ENCODE assay signal across 16 cellular contexts in the genomic region with DNA sequence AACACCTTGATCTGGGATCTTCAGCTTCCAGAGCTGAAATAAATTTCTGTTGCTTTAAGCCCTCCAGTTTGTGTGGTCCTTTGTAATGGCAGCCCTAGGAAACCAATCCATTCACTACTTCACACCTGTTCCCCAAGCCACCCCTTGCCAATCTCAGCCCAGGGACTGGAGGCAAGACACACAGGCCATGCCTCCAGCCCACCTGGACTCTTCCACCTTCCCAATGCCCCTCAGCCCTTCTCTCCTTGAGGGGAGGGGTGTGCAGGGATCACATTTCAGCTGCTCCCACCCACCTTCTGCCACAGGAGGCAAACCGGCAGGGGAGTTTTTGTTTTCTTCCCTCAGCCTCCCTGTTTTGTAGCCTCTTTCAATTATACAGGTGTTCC. TPM values are rescaled to one million over a fixed set of nuclear protein-coding genes. Genes with fewer than 3 reads are reported as not detected.
DNase-seq lines count a peak whose midpoint lies in the region; ATAC-seq and TF ChIP-seq lines count a peak whose summit lies in the region.
"Had no signal": no experiment of that assay in that cellular context is flagged by ENCODE, and none has a peak within 500 bp of the region (broad histone marks: within the 10 kb centered on the region; RNA-seq: fewer than 3 reads in every experiment).

No MANE protein-coding gene starts in this region.

- H3K14ac ChIP-seq in neuronal stem cell (ENCODE audit: low read length): no peak overlapping the region

- TF ChIP-seq CTCF in GM23338 (conservative IDR thresholded peaks at IDR 0.05; ENCODE audit: low read depth in 2 of 2): no peak

- H3K4me3 ChIP-seq in GM23338: peak overlapping the region; percentile 86
- peak overlapping the region; percentile 88 for H3K4me3 ChIP-seq in iPS-18a (ENCODE audit: low read length)
- H3K4me3 ChIP-seq in neuronal stem cell (ENCODE audit: low read length in 2 of 2): peak overlapping the region; percentile 71 to 92

- H3K9ac ChIP-seq in iPS-18a (ENCODE audit: low read length) (no peak overlapping the region), neuronal stem cell (ENCODE audit: low read depth, low read length, poor library complexity) (no peak overlapping the region)

- H3K9me3 Mint-ChIP-seq in GM23338: no peaks in the 10 kb centered on the region; the same call in 2 of the 3 replicates
- H3K9me3 Mint-ChIP-seq: activated CD4-positive, alpha-beta memory T cell treated with anti-CD3 and anti-CD28 coated beads, Interleukin-2, amount 10 ng/mL, durations not matched to agents 7 days and 5 days; activated T-helper 2 cell treated with anti-CD3 and anti-CD28 coated beads, Interferon-gamma antibody, Interleukin-2, Interleukin-4, amounts not matched to agents 10 μg/mL and 5 μg/mL and 100 μg/mL, durations not matched to agents 14 hours and 24 hours and 36 hours; naive B cell had no signal

- H3K79me1 ChIP-seq in neuronal stem cell (ENCODE audit: low read depth, low read length): peaks cover 4% of the 10 kb centered on the region

- H3K4me2 ChIP-seq in GM23338 (peak overlapping the region; percentile 85), neuronal stem cell (ENCODE audit: insufficient read depth, low read length, poor library complexity, severe bottlenecking) (no peak overlapping the region)

- H3K4me1 ChIP-seq in GM23338 (ENCODE audit: insufficient read depth) (peaks cover 38% of the 10 kb centered on the region), iPS-18a (ENCODE audit: control insufficient read depth, low read depth, low read length) (peaks cover 18% of the 10 kb centered on the region), neuronal stem cell (ENCODE audit: control insufficient read depth in 2 of 2, insufficient read depth in 1 of 2, low read depth in 1 of 2, low read length in 2 of 2) (peaks cover 4 to 9% of the 10 kb centered on the region in 2 donors)

- peak; percentile 51 for ATAC-seq in GM23338

- peaks cover 20% of the 10 kb centered on the region for H4K20me1 ChIP-seq in GM23338 (replicated peaks; ENCODE audit: insufficient read depth)

- H4K8ac ChIP-seq in neuronal stem cell (ENCODE audit: low read depth, low read length): no peak overlapping the region

- H3K4me3 Mint-ChIP-seq in GM23338: peak overlapping the region; percentile 94
- H3K4me3 Mint-ChIP-seq: activated CD4-positive, alpha-beta memory T cell treated with anti-CD3 and anti-CD28 coated beads, Interleukin-2, amount 10 ng/mL, durations not matched to agents 7 days and 5 days had no signal

- H3F3A ChIP-seq in GM23338 (replicated peaks; ENCODE audit: low read depth): 0 out of 2 replicates have a peak, but pooled peaks cover 3% of the 10 kb centered on the region

- H2AFZ ChIP-seq in GM23338 (no peak overlapping the region), neuronal stem cell (ENCODE audit: low read length) (no peak overlapping the region)

- H2BK120ac ChIP-seq in neuronal stem cell (ENCODE audit: low read depth, low read length): no peak overlapping the region

- no peak overlapping the region for H3K27ac ChIP-seq in GM23338 (ENCODE audit: low read depth)
- H3K27ac ChIP-seq in iPS-18a (ENCODE audit: low read length): no peak overlapping the region
- H3K27ac ChIP-seq in neuronal stem cell (replicated peaks; ENCODE audit: low read length): no peak overlapping the region

- H3K9me3 ChIP-seq in iPS-18a (ENCODE audit: control insufficient read depth, low read depth, low read length) (no peaks in the 10 kb centered on the region), neuronal stem cell (replicated peaks in 1 of 2; ENCODE audit: control insufficient read depth in 2 of 2, insufficient read depth in 1 of 2, low read depth in 1 of 2, low read length in 2 of 2) (no peaks in the 10 kb centered on the region)

- no peak overlapping the region for H4K91ac ChIP-seq in neuronal stem cell (ENCODE audit: low read depth, low read length, poor library complexity)

- H3K27me3 ChIP-seq in GM23338 (ENCODE audit: insufficient read depth): no peaks in the 10 kb centered on the region
- no peaks in the 10 kb centered on the region for H3K27me3 ChIP-seq in iPS-18a (ENCODE audit: control insufficient read depth, insufficient read depth, low read length)
- no peaks in the 10 kb centered on the region for H3K27me3 ChIP-seq in neuronal stem cell (ENCODE audit: control insufficient read depth in 3 of 3, insufficient read depth in 3 of 3, low read depth in 1 of 3, low read length in 3 of 3)

- H3K79me2 ChIP-seq in GM23338 (replicated peaks; ENCODE audit: insufficient read depth): peaks cover 59% of the 10 kb centered on the region

- H3K18ac ChIP-seq in neuronal stem cell (ENCODE audit: low read length): no peak overlapping the region

- H3K27ac Mint-ChIP-seq in GM23338: no peak overlapping the region
- H3K27ac Mint-ChIP-seq: activated CD4-positive, alpha-beta memory T cell treated with anti-CD3 and anti-CD28 coated beads, Interleukin-2, amount 10 ng/mL, durations not matched to agents 7 days and 5 days; activated T-helper 2 cell treated with anti-CD3 and anti-CD28 coated beads, Interferon-gamma antibody, Interleukin-2, Interleukin-4, amounts not matched to agents 10 μg/mL and 5 μg/mL and 100 μg/mL, durations not matched to agents 14 hours and 24 hours and 36 hours; CD4-positive, alpha-beta memory T cell; naive B cell had no signal

- no peak overlapping the region for H3K23ac ChIP-seq in neuronal stem cell (ENCODE audit: low read depth, low read length, poor library complexity)

- no peak overlapping the region for H2BK5ac ChIP-seq in neuronal stem cell (ENCODE audit: low read length)

- H2BK15ac ChIP-seq in neuronal stem cell (ENCODE audit: low read length): no peak overlapping the region

- no CpG with 5 or more reads among the region's 1 CpG for WGBS in neuronal stem cell (ENCODE audit: extremely low coverage in 2 of 2, insufficient read length in 2 of 2, insufficient replicate concordance in 1 of 2), 2 donors

- H3K27me3 Mint-ChIP-seq in GM23338 (ENCODE audit: insufficient read depth, low read depth, poor library complexity): peaks cover 8% of the 10 kb centered on the region

- H3K36me3 ChIP-seq in GM23338 (ENCODE audit: insufficient read depth) (peaks cover 4% of the 10 kb centered on the region; the same call in 1 of the 2 replicates), iPS-18a (ENCODE audit: control insufficient read depth, low read depth, low read length) (peaks cover 32% of the 10 kb centered on the region), neuronal stem cell (replicated peaks in 1 of 2; ENCODE audit: control insufficient read depth in 2 of 2, insufficient read depth in 2 of 2, low read length in 2 of 2) (peaks cover 12 to 46% of the 10 kb centered on the region in 2 donors)

- H3K36me3 Mint-ChIP-seq in GM23338 (ENCODE audit: low read depth): peaks cover 44% of the 10 kb centered on the region
- H3K36me3 Mint-ChIP-seq: CD4-positive, alpha-beta memory T cell had no signal

- no peak overlapping the region for H2BK12ac ChIP-seq in neuronal stem cell (ENCODE audit: low read length)

- H2AK5ac ChIP-seq in neuronal stem cell (ENCODE audit: low read depth, low read length): no peak overlapping the region

- H3K4me1 Mint-ChIP-seq in GM23338: peaks cover 49% of the 10 kb centered on the region

- H3K4ac ChIP-seq in neuronal stem cell (ENCODE audit: low read length): no peak overlapping the region

- DNase-seq in GM23338 (ENCODE audit: low spot score) (peak; percentile 51), NCI-H69 (lab: John Stamatoyannopoulos, UW) (peak; percentile 65), neuronal stem cell (ENCODE audit: low spot score) (no peak), foreskin melanocyte (no peak), activated gamma-delta T cell (lab: John Stamatoyannopoulos, UW) (no peak), DMS153 treated with DMSO at 0.1 percent for 48 hours (lab: John Stamatoyannopoulos, UW; ENCODE audit: unreplicated experiment) (no peak)
- no peak for DNase-seq in activated CD8-positive, alpha-beta memory T cell treated with anti-CD3 and anti-CD28 coated beads, Interleukin-2, amount 50 U/mL, for 4 hours
- DNase-seq: activated CD4-positive, alpha-beta memory T cell treated with anti-CD3 and anti-CD28 coated beads, Interleukin-2, amount 10 ng/mL, durations not matched to agents 7 days and 5 days; CD4-positive, alpha-beta memory T cell; naive B cell; NCI-H1417 treated with DMSO at 0.1 percent for 48 hours; NCI-H526; SIG-M5; stimulated activated naive CD4-positive, alpha-beta T cell had no signal

- no peaks in the 10 kb centered on the region for H3K9me2 ChIP-seq in GM23338 (ENCODE audit: insufficient read depth)

TF ChIP-seq in GM23338, 12 proteins besides CTCF, POLR2A, EP300 and RAD21 (continues in another document):
- TF ChIP-seq EZH2phosphoT487 (IDR thresholded peaks at IDR 0.05; ENCODE audit: unreplicated experiment) (no peak), NANOG (IDR thresholded peaks at IDR 0.05; ENCODE audit: borderline replicate concordance) (no peak), ZNF114 (CRISPR knock-in tag; IDR thresholded peaks at IDR 0.05) (no peak), CREB1 (CRISPR knock-in tag; IDR thresholded peaks at IDR 0.05; ENCODE audit: low read depth) (no peak)
- TF ChIP-seq, protein P1, sequence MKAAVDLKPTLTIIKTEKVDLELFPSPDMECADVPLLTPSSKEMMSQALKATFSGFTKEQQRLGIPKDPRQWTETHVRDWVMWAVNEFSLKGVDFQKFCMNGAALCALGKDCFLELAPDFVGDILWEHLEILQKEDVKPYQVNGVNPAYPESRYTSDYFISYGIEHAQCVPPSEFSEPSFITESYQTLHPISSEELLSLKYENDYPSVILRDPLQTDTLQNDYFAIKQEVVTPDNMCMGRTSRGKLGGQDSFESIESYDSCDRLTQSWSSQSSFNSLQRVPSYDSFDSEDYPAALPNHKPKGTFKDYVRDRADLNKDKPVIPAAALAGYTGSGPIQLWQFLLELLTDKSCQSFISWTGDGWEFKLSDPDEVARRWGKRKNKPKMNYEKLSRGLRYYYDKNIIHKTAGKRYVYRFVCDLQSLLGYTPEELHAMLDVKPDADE (IDR thresholded peaks at IDR 0.05): no peak

RNA-seq across cellular contexts. Expression of a gene that starts 1.5 kb away (rescaled TPM):
- 22.1 and 29.2 TPM in 2 replicates for total RNA-seq in GM23338 (2014; rRNA removed; shearing (Covaris generic))
- polyA plus RNA-seq in GM23338 (2016; fragmentation: Nextera tagmentation; extraction: Ambion mirVana): 27.0 and 28.4 TPM in 2 replicates
- 21.2 TPM for polyA plus RNA-seq in neuronal stem cell (2013, experiment 1 of 2)
- 20.8 TPM for polyA plus RNA-seq in neuronal stem cell (2013, experiment 2 of 2)
- total RNA-seq: activated CD4-positive, alpha-beta memory T cell treated with anti-CD3 and anti-CD28 coated beads, Interleukin-2, amount 10 ng/mL, durations not matched to agents 7 days and 5 days; activated T-helper 2 cell treated with anti-CD3 and anti-CD28 coated beads, Interferon-gamma antibody, Interleukin-2, Interleukin-4, amounts not matched to agents 10 μg/mL and 5 μg/mL and 100 μg/mL, durations not matched to agents 14 hours and 24 hours and 36 hours; CD4-positive, alpha-beta memory T cell had no signal
- polyA plus RNA-seq: CD4-positive, alpha-beta memory T cell had no signal

RNA-seq across cellular contexts. Expression of a gene that starts 59.5 kb away (rescaled TPM):
- total RNA-seq in GM23338 (2014; rRNA removed; shearing (Covaris generic)): 0.27 and 0.56 TPM in 2 replicates
- 0.61 and 0.92 TPM in 2 replicates for polyA plus RNA-seq in GM23338 (2016; fragmentation: Nextera tagmentation; extraction: Ambion mirVana)
- polyA plus RNA-seq in neuronal stem cell (2013, experiment 1 of 2): 0.36 TPM
- 0.37 TPM for polyA plus RNA-seq in neuronal stem cell (2013, experiment 2 of 2)
- total RNA-seq: activated CD4-positive, alpha-beta memory T cell treated with anti-CD3 and anti-CD28 coated beads, Interleukin-2, amount 10 ng/mL, durations not matched to agents 7 days and 5 days; activated T-helper 2 cell treated with anti-CD3 and anti-CD28 coated beads, Interferon-gamma antibody, Interleukin-2, Interleukin-4, amounts not matched to agents 10 μg/mL and 5 μg/mL and 100 μg/mL, durations not matched to agents 14 hours and 24 hours and 36 hours; CD4-positive, alpha-beta memory T cell had no signal
- polyA plus RNA-seq: CD4-positive, alpha-beta memory T cell had no signal

Comparison
In these comparisons a context has a peak if more than half of its experiments do, and no peak if none do; other contexts are left out.
1. DNase-seq: peak in GM23338 (single experiment) and NCI-H69 (single experiment); none in neuronal stem cell (single experiment), activated CD8-positive, alpha-beta memory T cell treated with anti-CD3 and anti-CD28 coated beads, Interleukin-2, amount 50 U/mL, for 4 hours (single experiment), foreskin melanocyte (single experiment), activated gamma-delta T cell (single experiment) and DMS153 treated with DMSO at 0.1 percent for 48 hours (single experiment).
2. Peak in every context shown above with its lines, with median percentiles within 50 percentile points of each other: H3K4me3 ChIP-seq.